ENCODE assay signal across 9 cellular contexts in genomic region chr12:16914853-16915252, GRCh38.
"Had no signal": no experiment of that assay in that cellular context is flagged by ENCODE, and none has a peak within 500 bp of the region (broad histone marks: within the 10 kb centered on the region; RNA-seq: fewer than 3 reads in every experiment).

No MANE protein-coding gene starts in this region.

- H3K4me3 ChIP-seq: K562 had no signal

- H3K27ac Mint-ChIP-seq: IgD-negative memory B cell had no signal

- DNase-seq: IMR-90, KBM-7, KG1 had no signal

- FAIRE-seq: HepG2, HTR-8/SVneo, K562 had no signal

- H3K27ac ChIP-seq: HL-60, KMS-11 had no signal

- ATAC-seq: HepG2, K562 had no signal

- H3K27me3 Mint-ChIP-seq: IgD-negative memory B cell had no signal

- H3K36me3 Mint-ChIP-seq: IgD-negative memory B cell had no signal

- H3K4me3 Mint-ChIP-seq: IgD-negative memory B cell had no signal

- H3K4me2 ChIP-seq: KMS-11 had no signal

- H3K9ac ChIP-seq: KMS-11 had no signal
